In the genomic region with DNA sequence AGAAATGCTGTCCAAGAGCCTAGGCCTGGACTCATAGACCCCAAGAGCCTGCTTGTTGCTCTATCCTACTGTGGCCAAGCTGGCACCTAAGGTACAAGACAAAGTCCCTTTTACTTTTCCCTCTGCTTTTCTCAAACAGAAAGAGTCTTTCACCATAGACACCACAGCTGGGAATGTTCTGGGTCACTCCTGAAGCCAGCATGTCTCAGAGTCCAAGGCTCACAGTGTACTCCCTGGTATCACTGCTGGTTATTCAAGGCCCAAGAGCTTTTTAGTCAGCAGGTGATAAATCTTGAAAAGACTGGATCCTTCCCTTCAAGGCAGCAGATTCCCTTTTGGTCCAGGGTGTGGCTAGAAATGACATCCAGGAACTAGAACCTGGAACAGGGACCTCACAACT, we compare ENCODE assay signal across 8 cellular contexts.
"Had no signal": no experiment of that assay in that cellular context is flagged by ENCODE, and none has a peak within 500 bp of the region (broad histone marks: within the 10 kb centered on the region; RNA-seq: fewer than 3 reads in every experiment).

No MANE protein-coding gene starts in this region.

- H3K4me3 ChIP-seq: GM12878 had no signal

- DNase-seq: GDM1, GF-D8 had no signal

- ATAC-seq: GM12878 had no signal

- FAIRE-seq: G401.6, GM12878, GM12891, GM12892, GM18507, GM19239 had no signal
